ENCODE assay signal across 17 cellular contexts in genomic region chr18:76447268-76447890, GRCh38. TPM values are rescaled to one million over a fixed set of nuclear protein-coding genes. Genes with fewer than 3 reads are reported as not detected.
A peak's percentile ranks its signal among the peaks of the same experiment; 100 is the strongest.
DNase-seq lines count a peak whose midpoint lies in the region; ATAC-seq and TF ChIP-seq lines count a peak whose summit lies in the region.
"Had no signal": no experiment of that assay in that cellular context is flagged by ENCODE, and none has a peak within 500 bp of the region (broad histone marks: within the 10 kb centered on the region; RNA-seq: fewer than 3 reads in every experiment).

No MANE protein-coding gene starts in this region.

- H3K27ac Mint-ChIP-seq in T-helper 2 cell treated with Interferon-gamma antibody and Interleukin-4, amounts not matched to agents 5 μg/mL and 100 μg/mL, for 36 hours: no peak overlapping the region
- H3K27ac Mint-ChIP-seq: activated CD4-positive, alpha-beta T cell treated with anti-CD3 and anti-CD28 coated beads, Interleukin-2, amount 10 ng/mL, durations not matched to agents 24 days and 14 days; GM23338 had no signal

- peak overlapping the region in 1 of 2 donors; percentile 59 for H3K27ac ChIP-seq in coronary artery
- H3K27ac ChIP-seq in substantia nigra (ENCODE audit: low read depth, low read length, poor library complexity, severe bottlenecking): no peak overlapping the region
- H3K27ac ChIP-seq: C4-2B, SJSA1 had no signal

- TF ChIP-seq POLR2A in lower leg skin (IDR thresholded peaks at IDR 0.05): no peak

- WGBS in lower leg skin, 2 donors: 49 to 56% methylated on average over 20 of the region's 20 CpGs

- peaks cover 30% of the 10 kb centered on the region for H3K27me3 Mint-ChIP-seq in T-helper 2 cell treated with Interferon-gamma antibody and Interleukin-4, amounts not matched to agents 5 μg/mL and 100 μg/mL, for 36 hours (ENCODE audit: low read depth)

- H3K9me3 Mint-ChIP-seq in T-helper 2 cell treated with Interferon-gamma antibody and Interleukin-4, amounts not matched to agents 5 μg/mL and 100 μg/mL, for 36 hours: no peaks in the 10 kb centered on the region
- H3K9me3 Mint-ChIP-seq: activated CD4-positive, alpha-beta T cell treated with anti-CD3 and anti-CD28 coated beads, Interleukin-2, amount 10 ng/mL, durations not matched to agents 24 days and 14 days; central memory CD8-positive, alpha-beta T cell; GM23338 had no signal

- DNase-seq in GM20000 (ENCODE audit: low spot score): no peak
- DNase-seq in coronary artery (ENCODE audit: low spot score): peak; percentile 67
- DNase-seq in lower leg skin (ENCODE audit: low spot score in 2 of 2): peak; percentile 71 to 79
- peak; percentile 17 for DNase-seq in stimulated activated CD8-positive, alpha-beta memory T cell treated with anti-CD3 and anti-CD28 coated beads, Interleukin-4, amount 100 ng/mL, for 48 hours
- DNase-seq in HUDEP-2 (lab: John Stamatoyannopoulos, UW; ENCODE audit: unreplicated experiment in 76 of 76): no peak
- DNase-seq in substantia nigra (lab: John Stamatoyannopoulos, UW): no peak
- DNase-seq in T-helper 2 cell treated with Interferon-gamma antibody and Interleukin-4, amounts not matched to agents 5 μg/mL and 100 μg/mL, for 36 hours (ENCODE audit: low spot score): no peak
- DNase-seq: activated CD4-positive, alpha-beta T cell treated with anti-CD3 and anti-CD28 coated beads, Interleukin-2, amount 10 ng/mL, durations not matched to agents 24 days and 14 days; DMS79 treated with DMSO at 0.1 percent for 48 hours; NCI-H1436; NCI-H446 treated with DMSO at 0.1 percent for 48 hours; T1000 had no signal

- no peaks in the 10 kb centered on the region for H3K36me3 Mint-ChIP-seq in T-helper 2 cell treated with Interferon-gamma antibody and Interleukin-4, amounts not matched to agents 5 μg/mL and 100 μg/mL, for 36 hours (ENCODE audit: low read depth)

- H3K4me1 Mint-ChIP-seq in T-helper 2 cell treated with Interferon-gamma antibody and Interleukin-4, amounts not matched to agents 5 μg/mL and 100 μg/mL, for 36 hours (ENCODE audit: low read depth): peaks cover 10% of the 10 kb centered on the region

- intact Hi-C loops in lower leg skin (cut with DNase I; ENCODE audit: low total_unique reads): no loop called here

- ATAC-seq in GM18909 (IDR thresholded peaks at IDR 0.05; ENCODE audit: poor library complexity, unreplicated experiment): no peak
- ATAC-seq: GM23338 had no signal

- H3K4me3 ChIP-seq in coronary artery (peak overlapping the region; percentile 7), lower leg skin (ENCODE audit: low read depth, poor library complexity, severe bottlenecking) (no peak overlapping the region)
- H3K4me3 ChIP-seq: GM23338, SJSA1 had no signal

- no peak overlapping the region for H3K4me3 Mint-ChIP-seq in T-helper 2 cell treated with Interferon-gamma antibody and Interleukin-4, amounts not matched to agents 5 μg/mL and 100 μg/mL, for 36 hours
- H3K4me3 Mint-ChIP-seq: activated CD4-positive, alpha-beta T cell treated with anti-CD3 and anti-CD28 coated beads, Interleukin-2, amount 10 ng/mL, durations not matched to agents 24 days and 14 days; central memory CD8-positive, alpha-beta T cell; GM23338 had no signal

- TF ChIP-seq CTCF in GM20000 (IDR thresholded peaks at IDR 0.05; ENCODE audit: extremely low read depth, missing control alignments) (peak; percentile 4), coronary artery (IDR thresholded peaks at IDR 0.05) (no peak), lower leg skin (IDR thresholded peaks at IDR 0.05) (no peak)

RNA-seq across cellular contexts. Expression of gene ZNF516, which starts 47.7 kb away (rescaled TPM):
- 10 to 100 TPM; 34.4 to 57.3 (median 39.5) TPM for total RNA-seq in lower leg skin

Comparison
In these comparisons a context has a peak if more than half of its experiments do, and no peak if none do; other contexts are left out.
1. DNase-seq: peak in coronary artery (single experiment), lower leg skin (2 of 2) and stimulated activated CD8-positive, alpha-beta memory T cell treated with anti-CD3 and anti-CD28 coated beads, Interleukin-4, amount 100 ng/mL, for 48 hours (single experiment); none in GM20000 (single experiment), HUDEP-2 (0 of 76), substantia nigra (0 of 49) and T-helper 2 cell treated with Interferon-gamma antibody and Interleukin-4, amounts not matched to agents 5 μg/mL and 100 μg/mL, for 36 hours (single experiment).